29 cellular contexts compared by ENCODE assay signal in genomic region chr9:17614246-17614645, GRCh38. TPM values are rescaled to one million over a fixed set of nuclear protein-coding genes. Genes with fewer than 3 reads are reported as not detected.
"Had no signal": no experiment of that assay in that cellular context is flagged by ENCODE, and none has a peak within 500 bp of the region (broad histone marks: within the 10 kb centered on the region; RNA-seq: fewer than 3 reads in every experiment).

No MANE protein-coding gene starts in this region.

- ATAC-seq: activated CD4-positive, alpha-beta T cell treated with anti-CD3 and anti-CD28 coated beads for 36 hours; activated CD4-positive, CD25-positive, alpha-beta regulatory T cell treated with anti-CD3 and anti-CD28 coated beads, Interleukin-2, amount 50 U/mL, for 24 hours; activated CD8-positive, alpha-beta T cell treated with anti-CD3 and anti-CD28 coated beads, Interleukin-2, amount 10 ng/mL, durations not matched to agents 7 days and 5 days; body of pancreas; SK-N-SH treated with all-trans-retinoic acid at 6 μM for 48 hours; T-cell; T-helper 17 cell; WTC11 had no signal

- H3K4me1 Mint-ChIP-seq: activated CD4-positive, alpha-beta T cell treated with anti-CD3 and anti-CD28 coated beads for 36 hours; activated CD4-positive, alpha-beta T cell treated with anti-CD3 and anti-CD28 coated beads, Interleukin-2, amount 10 ng/mL, durations not matched to agents 7 days and 5 days; activated naive CD4-positive, alpha-beta T cell treated with anti-CD3 and anti-CD28 coated beads, Interleukin-2, amount 50 U/mL, for 24 hours; activated naive CD8-positive, alpha-beta T cell treated with anti-CD3 and anti-CD28 coated beads, Interleukin-2, amount 10 ng/mL, durations not matched to agents 7 days and 5 days; T-cell; T-helper 17 cell had no signal

- H3K27ac Mint-ChIP-seq: activated CD4-positive, alpha-beta T cell treated with anti-CD3 and anti-CD28 coated beads for 36 hours; activated CD4-positive, alpha-beta T cell treated with anti-CD3 and anti-CD28 coated beads, Interleukin-2, amount 10 ng/mL, durations not matched to agents 7 days and 5 days; activated CD8-positive, alpha-beta T cell treated with anti-CD3 and anti-CD28 coated beads, Interleukin-2, amount 10 ng/mL, durations not matched to agents 7 days and 5 days; activated naive CD4-positive, alpha-beta T cell treated with anti-CD3 and anti-CD28 coated beads, Interleukin-2, amount 50 U/mL, for 24 hours; activated naive CD8-positive, alpha-beta T cell treated with anti-CD3 and anti-CD28 coated beads, Interleukin-2, amount 10 ng/mL, durations not matched to agents 7 days and 5 days; activated T-cell treated with anti-CD3 and anti-CD28 coated beads, Interleukin-2, amount 50 U/mL, for 24 hours; activated T-helper 2 cell treated with anti-CD3 and anti-CD28 coated beads, Interferon-gamma antibody, Interleukin-2, Interleukin-4, amounts not matched to agents 10 μg/mL and 5 μg/mL and 100 μg/mL, durations not matched to agents 14 hours and 24 hours and 36 hours; T-cell; T-helper 17 cell; WTC11 had no signal

- H3K9me3 Mint-ChIP-seq: activated CD4-positive, alpha-beta T cell treated with anti-CD3 and anti-CD28 coated beads, Interleukin-2, amount 10 ng/mL, durations not matched to agents 7 days and 5 days; activated naive CD4-positive, alpha-beta T cell treated with anti-CD3 and anti-CD28 coated beads, Interleukin-2, amount 50 U/mL, for 24 hours; activated naive CD8-positive, alpha-beta T cell treated with anti-CD3 and anti-CD28 coated beads, Interleukin-2, amount 10 ng/mL, durations not matched to agents 7 days and 5 days; activated T-cell treated with anti-CD3 and anti-CD28 coated beads, Interleukin-2, amount 50 U/mL, for 24 hours; activated T-helper 2 cell treated with anti-CD3 and anti-CD28 coated beads, Interferon-gamma antibody, Interleukin-2, Interleukin-4, amounts not matched to agents 10 μg/mL and 5 μg/mL and 100 μg/mL, durations not matched to agents 14 hours and 24 hours and 36 hours; WTC11 had no signal

- H3K36me3 Mint-ChIP-seq: activated naive CD4-positive, alpha-beta T cell treated with anti-CD3 and anti-CD28 coated beads, Interleukin-2, amount 50 U/mL, for 24 hours; activated naive CD8-positive, alpha-beta T cell treated with anti-CD3 and anti-CD28 coated beads, Interleukin-2, amount 10 ng/mL, durations not matched to agents 7 days and 5 days; T-cell; WTC11 had no signal

- H3K4me3 Mint-ChIP-seq: activated CD4-positive, alpha-beta T cell treated with anti-CD3 and anti-CD28 coated beads for 36 hours; activated CD4-positive, alpha-beta T cell treated with anti-CD3 and anti-CD28 coated beads, Interleukin-2, amount 10 ng/mL, durations not matched to agents 7 days and 5 days; activated CD8-positive, alpha-beta T cell treated with anti-CD3 and anti-CD28 coated beads, Interleukin-2, amount 10 ng/mL, durations not matched to agents 7 days and 5 days; activated naive CD4-positive, alpha-beta T cell treated with anti-CD3 and anti-CD28 coated beads, Interleukin-2, amount 50 U/mL, for 24 hours; activated naive CD8-positive, alpha-beta T cell treated with anti-CD3 and anti-CD28 coated beads, Interleukin-2, amount 10 ng/mL, durations not matched to agents 7 days and 5 days; activated T-cell treated with anti-CD3 and anti-CD28 coated beads, Interleukin-2, amount 50 U/mL, for 24 hours; T-cell; T-helper 17 cell; WTC11 had no signal

- DNase-seq: activated CD4-positive, alpha-beta T cell treated with anti-CD3 and anti-CD28 coated beads for 36 hours; activated CD4-positive, alpha-beta T cell treated with anti-CD3 and anti-CD28 coated beads, Interleukin-2, amount 10 ng/mL, durations not matched to agents 7 days and 5 days; activated CD4-positive, alpha-beta T cell treated with anti-CD3 and anti-CD28 coated beads, Interleukin-2, amount 50 U/mL, for 48 hours; activated CD8-positive, alpha-beta T cell treated with anti-CD3 and anti-CD28 coated beads, Interleukin-2, amount 10 ng/mL, durations not matched to agents 7 days and 5 days; activated gamma-delta T cell; activated naive CD4-positive, alpha-beta T cell treated with Interleukin-2 at 50 U/mL for 16 hours; activated naive CD8-positive, alpha-beta T cell treated with anti-CD3 and anti-CD28 coated beads, Interleukin-2, amount 10 ng/mL, durations not matched to agents 7 days and 5 days; activated T-cell treated with anti-CD3 and anti-CD28 coated beads, Interleukin-2, amount 50 U/mL, for 24 hours; body of pancreas; NCI-H1417 treated with DMSO at 0.1 percent for 48 hours; NCI-H187 treated with DMSO at 0.1 percent for 48 hours; NCI-H2081 treated with DMSO at 0.1 percent for 48 hours; NCI-H226; NCI-H526; Peyer's patch; RPMI8226; SIG-M5; T-cell; T-helper 17 cell had no signal

- H3K27me3 Mint-ChIP-seq: activated CD4-positive, alpha-beta T cell treated with anti-CD3 and anti-CD28 coated beads for 36 hours; activated CD4-positive, alpha-beta T cell treated with anti-CD3 and anti-CD28 coated beads, Interleukin-2, amount 10 ng/mL, durations not matched to agents 7 days and 5 days; activated naive CD8-positive, alpha-beta T cell treated with anti-CD3 and anti-CD28 coated beads, Interleukin-2, amount 10 ng/mL, durations not matched to agents 7 days and 5 days; activated T-cell treated with anti-CD3 and anti-CD28 coated beads, Interleukin-2, amount 50 U/mL, for 24 hours; T-cell; T-helper 17 cell had no signal

RNA-seq across cellular contexts. Expression of gene SH3GL2, which starts 35.4 kb away (rescaled TPM):
- total RNA-seq: activated CD4-positive, alpha-beta T cell treated with anti-CD3 and anti-CD28 coated beads for 36 hours; activated CD4-positive, alpha-beta T cell treated with anti-CD3 and anti-CD28 coated beads, Interleukin-2, amount 10 ng/mL, durations not matched to agents 7 days and 5 days; activated CD8-positive, alpha-beta T cell treated with anti-CD3 and anti-CD28 coated beads, Interleukin-2, amount 10 ng/mL, durations not matched to agents 7 days and 5 days; activated naive CD8-positive, alpha-beta T cell treated with anti-CD3 and anti-CD28 coated beads, Interleukin-2, amount 10 ng/mL, durations not matched to agents 7 days and 5 days; activated T-helper 2 cell treated with anti-CD3 and anti-CD28 coated beads, Interferon-gamma antibody, Interleukin-2, Interleukin-4, amounts not matched to agents 10 μg/mL and 5 μg/mL and 100 μg/mL, durations not matched to agents 14 hours and 24 hours and 36 hours; ascending aorta; bronchial epithelial cell; LHCN-M2; MCF 10A; SK-MEL-5; T-cell; T-helper 17 cell had no signal
